11 cellular contexts compared by ENCODE assay signal in genomic region chr15:60758961-60759729, GRCh38.
A peak's percentile ranks its signal among the peaks of the same experiment; 100 is the strongest.
DNase-seq lines count a peak whose midpoint lies in the region; ATAC-seq, FAIRE-seq and TF ChIP-seq lines count a peak whose summit lies in the region.
"Had no signal": no experiment of that assay in that cellular context is flagged by ENCODE, and none has a peak within 500 bp of the region (broad histone marks: within the 10 kb centered on the region; RNA-seq: fewer than 3 reads in every experiment).

No MANE protein-coding gene starts in this region.

- ATAC-seq in heart right ventricle: peak in 7 of 8 donors; percentile 53 to 95 (median 87)
- ATAC-seq: activated CD8-positive, alpha-beta T cell treated with anti-CD3 and anti-CD28 coated beads, Interleukin-2, amount 10 ng/mL, durations not matched to agents 7 days and 5 days; T-cell had no signal

- in situ Hi-C loops in astrocyte of the cerebellum (cut with HindIII; ENCODE audit: low sequenced_read_pairs): no loop called here

- 76 to 78% methylated on average over 7 of the region's 7 CpGs for WGBS in heart right ventricle, 2 donors
- WGBS in suprapubic skin: 73% methylated on average over 7 of the region's 7 CpGs

- FAIRE-seq in GM19239 (lab: Jason Lieb, UNC): no peak

- TF ChIP-seq CTCF in astrocyte of the cerebellum (IDR thresholded peaks at IDR 0.05; ENCODE audit: low read depth, low read length, missing control alignments): no peak
- no peak for TF ChIP-seq CTCF in heart right ventricle (IDR thresholded peaks at IDR 0.05)
- TF ChIP-seq CTCF in suprapubic skin (IDR thresholded peaks at IDR 0.05): no peak

- intact Hi-C loops in heart right ventricle (cut with DNase I): loop anchor here in 2 of 10 donors (10.0 kb wide), 3 partner anchors 156 to 396 kb away; no protein-coding TSS in a partner anchor

- H3K4me1 ChIP-seq in heart right ventricle: peaks cover 0 to 23% (median 5%) of the 10 kb centered on the region in 9 donors
- peaks cover 28% of the 10 kb centered on the region for H3K4me1 ChIP-seq in suprapubic skin

- no peak overlapping the region for H3K4me3 ChIP-seq in astrocyte of the cerebellum (ENCODE audit: low read depth, low read length)
- H3K4me3 ChIP-seq in heart right ventricle: no peak overlapping the region
- H3K4me3 ChIP-seq in suprapubic skin: no peak overlapping the region

- DNase-seq in GM04504 (ENCODE audit: low read depth): peak; percentile 67
- peak; percentile 89 for DNase-seq in astrocyte of the cerebellum (ENCODE audit: low read depth)
- no peak for DNase-seq in heart right ventricle
- no peak for DNase-seq in suprapubic skin (ENCODE audit: low spot score in 2 of 2)
- DNase-seq in NCI-H524 treated with DMSO at 0.1 percent for 48 hours (lab: John Stamatoyannopoulos, UW): no peak
- DNase-seq in NCI-H2171 treated with DMSO at 0.1 percent for 48 hours (lab: John Stamatoyannopoulos, UW): no peak
- DNase-seq in GM19239 (ENCODE audit: insufficient read length, low spot score): no peak
- DNase-seq: activated CD8-positive, alpha-beta T cell treated with anti-CD3 and anti-CD28 coated beads, Interleukin-2, amount 10 ng/mL, durations not matched to agents 7 days and 5 days; immature natural killer cell; NCI-H1417 treated with DMSO at 0.1 percent for 48 hours; T-cell had no signal

- no peaks in the 10 kb centered on the region for H3K27me3 ChIP-seq in heart right ventricle
- H3K27me3 ChIP-seq in suprapubic skin: no peaks in the 10 kb centered on the region

- H3K9me3 ChIP-seq in heart right ventricle: no peaks in the 10 kb centered on the region
- H3K9me3 ChIP-seq in suprapubic skin: no peaks in the 10 kb centered on the region

- no peak for TF ChIP-seq POLR2A in suprapubic skin (IDR thresholded peaks at IDR 0.05)

- H3K27ac ChIP-seq in heart right ventricle (peak overlapping the region in 5 of 10 donors; percentile 5 to 64 (median 23)), suprapubic skin (peak overlapping the region; percentile 18)

- H3K36me3 ChIP-seq in heart right ventricle (no peaks in the 10 kb centered on the region), suprapubic skin (no peaks in the 10 kb centered on the region)

- no peak for TF ChIP-seq EP300 in suprapubic skin (IDR thresholded peaks at IDR 0.05)

Comparison
In these comparisons a context has a peak if more than half of its experiments do, and no peak if none do; other contexts are left out.
1. DNase-seq: peak in GM04504 (single experiment) and astrocyte of the cerebellum (single experiment); none in heart right ventricle (0 of 2), suprapubic skin (0 of 2), NCI-H524 treated with DMSO at 0.1 percent for 48 hours (single experiment), NCI-H2171 treated with DMSO at 0.1 percent for 48 hours (single experiment) and GM19239 (single experiment).